In genomic region chr7:106486331-106486730, GRCh38 we compare ENCODE assay signal across 13 cellular contexts.
DNase-seq lines count a peak whose midpoint lies in the region; ATAC-seq and TF ChIP-seq lines count a peak whose summit lies in the region.
"Had no signal": no experiment of that assay in that cellular context is flagged by ENCODE, and none has a peak within 500 bp of the region (broad histone marks: within the 10 kb centered on the region; RNA-seq: fewer than 3 reads in every experiment).

No MANE protein-coding gene starts in this region.

- H2BK5ac ChIP-seq in mesendoderm (ENCODE audit: low read length) = no peak overlapping the region

- H3K18ac ChIP-seq in mesendoderm (ENCODE audit: low read length) = no peak overlapping the region

- peaks cover 29% of the 10 kb centered on the region for H3K4me1 ChIP-seq in RWPE2 (ENCODE audit: insufficient read depth, poor library complexity, severe bottlenecking)
- H3K4me1 ChIP-seq in mesendoderm (ENCODE audit: control insufficient read depth, low read depth, low read length) = no peaks in the 10 kb centered on the region
- H3K4me1 ChIP-seq in BE2C = no peaks in the 10 kb centered on the region

- H4K5ac ChIP-seq in mesendoderm (ENCODE audit: low read length) = no peak overlapping the region

- H3K36me3 ChIP-seq in RWPE2 (ENCODE audit: low read depth) (no peaks in the 10 kb centered on the region), mesendoderm (ENCODE audit: control insufficient read depth, insufficient read depth, low read length) (no peaks in the 10 kb centered on the region), BE2C (no peaks in the 10 kb centered on the region)

- H3K4me3 ChIP-seq in RWPE2 (ENCODE audit: severe bottlenecking) (no peak overlapping the region), fibroblast of mammary gland (ENCODE audit: control insufficient read depth, low read depth, low read length) (no peak overlapping the region), mesendoderm (ENCODE audit: low read length) (no peak overlapping the region), BE2C (ENCODE audit: low read depth, low read length) (no peak overlapping the region)
- H3K4me3 ChIP-seq: GM12878 had no signal

- no peak overlapping the region for H2BK120ac ChIP-seq in mesendoderm (ENCODE audit: low read depth, low read length)

- peak; percentile 96 for ATAC-seq in RWPE2 (ENCODE audit: low read depth)
- ATAC-seq: activated CD8-positive, alpha-beta memory T cell treated with anti-CD3 and anti-CD28 coated beads, Interleukin-2, amount 10 ng/mL, durations not matched to agents 7 days and 5 days; GM12878 had no signal

- H2AK5ac ChIP-seq in mesendoderm (ENCODE audit: low read length) = no peak overlapping the region

- no CpG with 5 or more reads among the region's 3 CpGs for WGBS in mesendoderm (ENCODE audit: extremely low coverage, insufficient coverage, low lambda C conversion rate)

- H3K4me2 ChIP-seq in mesendoderm (ENCODE audit: low read length) = no peak overlapping the region

- no peaks in the 10 kb centered on the region for H3K79me1 ChIP-seq in mesendoderm (ENCODE audit: low read length)

- no peak overlapping the region for H3K23ac ChIP-seq in mesendoderm (ENCODE audit: low read length)

- H3K4ac ChIP-seq in mesendoderm (ENCODE audit: low read depth, low read length) = no peak overlapping the region

- no peak overlapping the region for H3K56ac ChIP-seq in mesendoderm (ENCODE audit: low read length)

- H3K9me3 ChIP-seq in RWPE2 (ENCODE audit: severe bottlenecking) (no peaks in the 10 kb centered on the region), BE2C (no peaks in the 10 kb centered on the region)

- peak overlapping the region; percentile 86 for H3K27ac ChIP-seq in RWPE2 (ENCODE audit: poor library complexity, severe bottlenecking)
- no peak overlapping the region for H3K27ac ChIP-seq in mesendoderm (ENCODE audit: low read depth, low read length)

- H3K79me2 ChIP-seq in mesendoderm (ENCODE audit: control insufficient read depth, insufficient read depth, low read length) = no peaks in the 10 kb centered on the region

- no peak overlapping the region for H3K9ac ChIP-seq in mesendoderm (ENCODE audit: low read length)

- H2BK15ac ChIP-seq in mesendoderm (replicated peaks; ENCODE audit: low read depth) = no peak overlapping the region

- H4K8ac ChIP-seq in mesendoderm (ENCODE audit: low read depth, low read length) = no peak overlapping the region

- peak; percentile 82 for DNase-seq in EH (ENCODE audit: low read depth)
- DNase-seq in RWPE2 (ENCODE audit: low spot score) = no peak
- peak; percentile 70 for DNase-seq in fibroblast of mammary gland (ENCODE audit: low read depth)
- DNase-seq in renal cortical epithelial cell (ENCODE audit: low read depth) = peak; percentile 99
- no peak for DNase-seq in mesendoderm
- DNase-seq in BE2C = no peak
- DNase-seq in NCI-H2171 treated with DMSO at 0.1 percent for 48 hours (lab: John Stamatoyannopoulos, UW) = no peak
- DNase-seq in RKO (ENCODE audit: low spot score) = no peak
- DNase-seq: activated CD8-positive, alpha-beta memory T cell treated with anti-CD3 and anti-CD28 coated beads, Interleukin-2, amount 10 ng/mL, durations not matched to agents 7 days and 5 days; CD4-positive, alpha-beta T cell; NK-92 treated with Interleukin-12 subunit alpha and Interleukin-12 subunit beta, amount 100 ng/mL, for 24 hours; T-helper 2 cell had no signal

- no peaks in the 10 kb centered on the region for H3K27me3 ChIP-seq in RWPE2 (ENCODE audit: insufficient read depth, poor library complexity, severe bottlenecking)
- no peaks in the 10 kb centered on the region for H3K27me3 ChIP-seq in mesendoderm (ENCODE audit: insufficient read depth, low read length, poor library complexity)
- H3K27me3 ChIP-seq in BE2C = no peaks in the 10 kb centered on the region

- no peak for TF ChIP-seq CTCF in RWPE2 (IDR thresholded peaks at IDR 0.05; ENCODE audit: poor library complexity, severe bottlenecking)
- TF ChIP-seq CTCF in fibroblast of mammary gland (conservative IDR thresholded peaks at IDR 0.05; ENCODE audit: control insufficient read depth, insufficient read depth, low read depth, low read length) = no peak
- no peak for TF ChIP-seq CTCF in BE2C (IDR thresholded peaks at IDR 0.05; ENCODE audit: low read depth, low read length)

Comparison
In these comparisons a context has a peak if more than half of its experiments do, and no peak if none do; other contexts are left out.
1. DNase-seq: peak in EH (single experiment), fibroblast of mammary gland (single experiment) and renal cortical epithelial cell (single experiment); none in RWPE2 (single experiment), mesendoderm (single experiment), BE2C (single experiment), NCI-H2171 treated with DMSO at 0.1 percent for 48 hours (single experiment) and RKO (single experiment).